Comparison of ENCODE assay signal across 13 cellular contexts in the genomic region with DNA sequence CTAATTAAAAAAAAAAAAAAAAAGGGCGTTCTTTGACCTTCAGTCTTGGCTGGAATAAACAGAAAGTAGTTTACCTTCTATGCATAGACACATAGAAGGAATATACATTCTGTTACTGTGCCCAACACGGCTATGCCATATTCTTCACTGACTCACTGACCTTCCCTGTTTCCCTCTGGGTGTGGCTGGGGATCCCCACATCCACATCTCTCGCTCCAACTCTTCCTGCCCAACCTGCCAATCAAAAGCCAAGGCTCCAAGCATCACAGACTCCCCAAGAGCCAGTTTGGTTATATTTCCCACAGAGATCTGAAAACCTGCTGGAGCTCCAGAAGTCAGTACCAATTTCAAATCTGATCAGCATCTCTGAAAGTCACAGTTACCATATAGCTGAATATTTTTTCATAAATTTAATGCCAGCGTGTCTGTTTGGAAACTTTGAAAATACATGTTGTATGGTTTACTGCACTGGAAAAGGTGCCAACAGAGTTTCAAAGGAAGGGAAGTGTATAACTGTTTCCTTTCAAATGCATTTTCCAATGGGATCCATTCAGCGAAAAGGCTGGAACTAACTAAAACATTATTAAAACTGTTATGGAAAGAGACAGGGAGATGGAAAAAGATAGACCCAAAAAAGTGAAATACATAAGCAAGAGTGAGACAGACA.
DNase-seq lines count a peak whose midpoint lies in the region; TF ChIP-seq lines count a peak whose summit lies in the region.
"Had no signal": no experiment of that assay in that cellular context is flagged by ENCODE, and none has a peak within 500 bp of the region (broad histone marks: within the 10 kb centered on the region; RNA-seq: fewer than 3 reads in every experiment).

No MANE protein-coding gene starts in this region.

- no peak overlapping the region for H3K27ac Mint-ChIP-seq in activated CD4-positive, alpha-beta T cell treated with anti-CD3 and anti-CD28 coated beads, Interleukin-2, amount 10 ng/mL, durations not matched to agents 24 days and 14 days
- H3K27ac Mint-ChIP-seq: stimulated activated memory B cell treated with anti-CD40 and anti-IgM and Interleukin-4, amounts not matched to agents 10 μg/mL and 1 μg/mL and 100 μg/mL, for 72 hours had no signal

- H3K9me3 Mint-ChIP-seq in activated CD4-positive, alpha-beta T cell treated with anti-CD3 and anti-CD28 coated beads, Interleukin-2, amount 10 ng/mL, durations not matched to agents 24 days and 14 days: no peaks in the 10 kb centered on the region
- H3K9me3 Mint-ChIP-seq: stimulated activated memory B cell treated with anti-CD40 and anti-IgM and Interleukin-4, amounts not matched to agents 10 μg/mL and 1 μg/mL and 100 μg/mL, for 72 hours had no signal

- H3K27ac ChIP-seq in Peyer's patch: peak overlapping the region; percentile 83 to 90 (median 88)
- H3K27ac ChIP-seq in smooth muscle cell (ENCODE audit: low read depth): peak overlapping the region; percentile 100
- H3K27ac ChIP-seq in MM.1S (ENCODE audit: low read length): no peak overlapping the region

- no peak overlapping the region for H2AFZ ChIP-seq in smooth muscle cell (ENCODE audit: low read depth)
- no peak overlapping the region for H2AFZ ChIP-seq in MM.1S (ENCODE audit: low read length)

- peaks cover 8% of the 10 kb centered on the region for H3K79me2 ChIP-seq in smooth muscle cell (ENCODE audit: low read depth)
- H3K79me2 ChIP-seq in MM.1S (ENCODE audit: low read length): peaks cover 40% of the 10 kb centered on the region

- DNase-seq in activated CD4-positive, alpha-beta T cell treated with anti-CD3 and anti-CD28 coated beads, Interleukin-2, amount 10 ng/mL, durations not matched to agents 24 days and 14 days: no peak
- no peak for DNase-seq in activated CD4-positive, alpha-beta T cell treated with anti-CD3 and anti-CD28 coated beads, Interleukin-2, amount 50 U/mL, for 1 hour
- DNase-seq in Peyer's patch: no peak
- no peak for DNase-seq in fibroblast of villous mesenchyme (ENCODE audit: low read depth)
- DNase-seq in smooth muscle cell (lab: John Stamatoyannopoulos, UW; ENCODE audit: unreplicated experiment): no peak
- DNase-seq in RPMI8226: no peak
- no peak for DNase-seq in MM.1S
- DNase-seq in NCI-H2171 treated with DMSO at 0.1 percent for 48 hours (lab: John Stamatoyannopoulos, UW): no peak
- DNase-seq: DMS53, NCI-H2171, OCI-M1 had no signal

- H3K36me3 Mint-ChIP-seq in activated CD4-positive, alpha-beta T cell treated with anti-CD3 and anti-CD28 coated beads, Interleukin-2, amount 10 ng/mL, durations not matched to agents 24 days and 14 days (ENCODE audit: low read depth): peaks cover 29% of the 10 kb centered on the region

- H3K9me3 ChIP-seq in Peyer's patch (no peaks in the 10 kb centered on the region), smooth muscle cell (replicated peaks; ENCODE audit: low read depth) (no peaks in the 10 kb centered on the region), MM.1S (replicated peaks; ENCODE audit: insufficient read depth, low read length) (no peaks in the 10 kb centered on the region)

- 97% methylated on average over 5 of the region's 5 CpGs for WGBS in smooth muscle cell (ENCODE audit: low lambda C conversion rate)

- no peak for TF ChIP-seq CTCF in Peyer's patch (IDR thresholded peaks at IDR 0.05)
- no peak for TF ChIP-seq CTCF in fibroblast of villous mesenchyme (IDR thresholded peaks at IDR 0.05; ENCODE audit: insufficient read depth, low read depth, low read length)
- no peak for TF ChIP-seq CTCF in smooth muscle cell (IDR thresholded peaks at IDR 0.05; ENCODE audit: borderline replicate concordance, insufficient read depth, poor library complexity, severe bottlenecking)
- no peak for TF ChIP-seq CTCF in MM.1S (IDR thresholded peaks at IDR 0.05; ENCODE audit: low read length)

- no peaks in the 10 kb centered on the region for H3K27me3 Mint-ChIP-seq in activated CD4-positive, alpha-beta T cell treated with anti-CD3 and anti-CD28 coated beads, Interleukin-2, amount 10 ng/mL, durations not matched to agents 24 days and 14 days
- H3K27me3 Mint-ChIP-seq: stimulated activated memory B cell treated with anti-CD40 and anti-IgM and Interleukin-4, amounts not matched to agents 10 μg/mL and 1 μg/mL and 100 μg/mL, for 72 hours had no signal

- H3K27me3 ChIP-seq in Peyer's patch (no peaks in the 10 kb centered on the region), smooth muscle cell (ENCODE audit: low read depth) (no peaks in the 10 kb centered on the region), MM.1S (replicated peaks; ENCODE audit: insufficient read depth, low read length) (no peaks in the 10 kb centered on the region)

- H3K36me3 ChIP-seq in Peyer's patch (no peaks in the 10 kb centered on the region), smooth muscle cell (ENCODE audit: low read depth) (no peaks in the 10 kb centered on the region), MM.1S (replicated peaks; ENCODE audit: insufficient read depth, low read length) (no peaks in the 10 kb centered on the region)

- H3K4me1 Mint-ChIP-seq in activated CD4-positive, alpha-beta T cell treated with anti-CD3 and anti-CD28 coated beads, Interleukin-2, amount 10 ng/mL, durations not matched to agents 24 days and 14 days: peaks cover 50% of the 10 kb centered on the region

- peaks cover 24% of the 10 kb centered on the region for H3F3A ChIP-seq in smooth muscle cell (ENCODE audit: low read depth)
- H3F3A ChIP-seq in MM.1S (ENCODE audit: insufficient read depth, low read length): peaks cover 27% of the 10 kb centered on the region

- no peaks in the 10 kb centered on the region for H3K9me2 ChIP-seq in MM.1S (replicated peaks; ENCODE audit: insufficient read depth, low read length)

- H3K4me2 ChIP-seq in smooth muscle cell (no peak overlapping the region), MM.1S (ENCODE audit: low read depth, low read length) (no peak overlapping the region)

- intact Hi-C loops in activated CD4-positive, alpha-beta T cell treated with anti-CD3 and anti-CD28 coated beads, Interleukin-2, amount 10 ng/mL, durations not matched to agents 24 days and 14 days (cut with micrococcal nuclease): no loop called here

- H3K4me1 ChIP-seq in Peyer's patch (peaks cover 0 to 28% (median 14%) of the 10 kb centered on the region in 4 donors), smooth muscle cell (ENCODE audit: low read depth) (peaks cover 51% of the 10 kb centered on the region), MM.1S (ENCODE audit: low read length) (peaks cover 20% of the 10 kb centered on the region)

- H3K9ac ChIP-seq in smooth muscle cell (ENCODE audit: low read depth) (no peak overlapping the region), MM.1S (ENCODE audit: low read length) (no peak overlapping the region)

- H3K4me3 Mint-ChIP-seq in activated CD4-positive, alpha-beta T cell treated with anti-CD3 and anti-CD28 coated beads, Interleukin-2, amount 10 ng/mL, durations not matched to agents 24 days and 14 days: peak overlapping the region; percentile 26
- H3K4me3 Mint-ChIP-seq: stimulated activated memory B cell treated with anti-CD40 and anti-IgM and Interleukin-4, amounts not matched to agents 10 μg/mL and 1 μg/mL and 100 μg/mL, for 72 hours had no signal

- H3K4me3 ChIP-seq in Peyer's patch (no peak overlapping the region), fibroblast of villous mesenchyme (ENCODE audit: low read depth, low read length) (peak overlapping the region; percentile 36), smooth muscle cell (no peak overlapping the region), MM.1S (ENCODE audit: low read length) (no peak overlapping the region)
- H3K4me3 ChIP-seq: GM12878 had no signal

- H4K20me1 ChIP-seq in smooth muscle cell (ENCODE audit: low read depth): peaks cover 3% of the 10 kb centered on the region
- no peaks in the 10 kb centered on the region for H4K20me1 ChIP-seq in MM.1S (ENCODE audit: insufficient read depth, low read length)

- no peak for TF ChIP-seq POLR2A in Peyer's patch (IDR thresholded peaks at IDR 0.05)
